2 cellular contexts compared by ENCODE assay signal in the genomic region with DNA sequence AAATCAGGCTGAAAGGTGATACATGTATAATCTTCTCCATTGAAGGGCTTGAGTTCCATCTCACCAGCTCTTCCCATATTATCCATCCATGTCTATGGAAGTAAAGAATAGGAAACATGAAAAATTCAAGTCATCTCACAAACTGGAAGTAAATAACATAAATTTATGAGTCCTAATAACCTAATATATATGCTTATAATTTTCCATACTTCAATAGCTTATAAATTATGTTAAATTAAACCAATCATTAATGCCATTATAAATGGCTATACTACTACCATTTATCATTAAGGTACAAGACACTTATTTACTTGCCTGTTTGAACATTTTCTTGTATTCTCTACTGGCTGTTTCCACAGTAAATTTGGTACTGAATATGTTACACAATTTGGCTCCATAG.
TF ChIP-seq lines count a peak whose summit lies in the region.

No MANE protein-coding gene starts in this region.

TF ChIP-seq in GM23338, 12 proteins besides CTCF, POLR2A, EP300 and RAD21:
- TF ChIP-seq NANOG (IDR thresholded peaks at IDR 0.05; ENCODE audit: borderline replicate concordance), result no peak
- TF ChIP-seq STAT1 (IDR thresholded peaks at IDR 0.05; ENCODE audit: unreplicated experiment), result no peak
- TF ChIP-seq, protein P1, sequence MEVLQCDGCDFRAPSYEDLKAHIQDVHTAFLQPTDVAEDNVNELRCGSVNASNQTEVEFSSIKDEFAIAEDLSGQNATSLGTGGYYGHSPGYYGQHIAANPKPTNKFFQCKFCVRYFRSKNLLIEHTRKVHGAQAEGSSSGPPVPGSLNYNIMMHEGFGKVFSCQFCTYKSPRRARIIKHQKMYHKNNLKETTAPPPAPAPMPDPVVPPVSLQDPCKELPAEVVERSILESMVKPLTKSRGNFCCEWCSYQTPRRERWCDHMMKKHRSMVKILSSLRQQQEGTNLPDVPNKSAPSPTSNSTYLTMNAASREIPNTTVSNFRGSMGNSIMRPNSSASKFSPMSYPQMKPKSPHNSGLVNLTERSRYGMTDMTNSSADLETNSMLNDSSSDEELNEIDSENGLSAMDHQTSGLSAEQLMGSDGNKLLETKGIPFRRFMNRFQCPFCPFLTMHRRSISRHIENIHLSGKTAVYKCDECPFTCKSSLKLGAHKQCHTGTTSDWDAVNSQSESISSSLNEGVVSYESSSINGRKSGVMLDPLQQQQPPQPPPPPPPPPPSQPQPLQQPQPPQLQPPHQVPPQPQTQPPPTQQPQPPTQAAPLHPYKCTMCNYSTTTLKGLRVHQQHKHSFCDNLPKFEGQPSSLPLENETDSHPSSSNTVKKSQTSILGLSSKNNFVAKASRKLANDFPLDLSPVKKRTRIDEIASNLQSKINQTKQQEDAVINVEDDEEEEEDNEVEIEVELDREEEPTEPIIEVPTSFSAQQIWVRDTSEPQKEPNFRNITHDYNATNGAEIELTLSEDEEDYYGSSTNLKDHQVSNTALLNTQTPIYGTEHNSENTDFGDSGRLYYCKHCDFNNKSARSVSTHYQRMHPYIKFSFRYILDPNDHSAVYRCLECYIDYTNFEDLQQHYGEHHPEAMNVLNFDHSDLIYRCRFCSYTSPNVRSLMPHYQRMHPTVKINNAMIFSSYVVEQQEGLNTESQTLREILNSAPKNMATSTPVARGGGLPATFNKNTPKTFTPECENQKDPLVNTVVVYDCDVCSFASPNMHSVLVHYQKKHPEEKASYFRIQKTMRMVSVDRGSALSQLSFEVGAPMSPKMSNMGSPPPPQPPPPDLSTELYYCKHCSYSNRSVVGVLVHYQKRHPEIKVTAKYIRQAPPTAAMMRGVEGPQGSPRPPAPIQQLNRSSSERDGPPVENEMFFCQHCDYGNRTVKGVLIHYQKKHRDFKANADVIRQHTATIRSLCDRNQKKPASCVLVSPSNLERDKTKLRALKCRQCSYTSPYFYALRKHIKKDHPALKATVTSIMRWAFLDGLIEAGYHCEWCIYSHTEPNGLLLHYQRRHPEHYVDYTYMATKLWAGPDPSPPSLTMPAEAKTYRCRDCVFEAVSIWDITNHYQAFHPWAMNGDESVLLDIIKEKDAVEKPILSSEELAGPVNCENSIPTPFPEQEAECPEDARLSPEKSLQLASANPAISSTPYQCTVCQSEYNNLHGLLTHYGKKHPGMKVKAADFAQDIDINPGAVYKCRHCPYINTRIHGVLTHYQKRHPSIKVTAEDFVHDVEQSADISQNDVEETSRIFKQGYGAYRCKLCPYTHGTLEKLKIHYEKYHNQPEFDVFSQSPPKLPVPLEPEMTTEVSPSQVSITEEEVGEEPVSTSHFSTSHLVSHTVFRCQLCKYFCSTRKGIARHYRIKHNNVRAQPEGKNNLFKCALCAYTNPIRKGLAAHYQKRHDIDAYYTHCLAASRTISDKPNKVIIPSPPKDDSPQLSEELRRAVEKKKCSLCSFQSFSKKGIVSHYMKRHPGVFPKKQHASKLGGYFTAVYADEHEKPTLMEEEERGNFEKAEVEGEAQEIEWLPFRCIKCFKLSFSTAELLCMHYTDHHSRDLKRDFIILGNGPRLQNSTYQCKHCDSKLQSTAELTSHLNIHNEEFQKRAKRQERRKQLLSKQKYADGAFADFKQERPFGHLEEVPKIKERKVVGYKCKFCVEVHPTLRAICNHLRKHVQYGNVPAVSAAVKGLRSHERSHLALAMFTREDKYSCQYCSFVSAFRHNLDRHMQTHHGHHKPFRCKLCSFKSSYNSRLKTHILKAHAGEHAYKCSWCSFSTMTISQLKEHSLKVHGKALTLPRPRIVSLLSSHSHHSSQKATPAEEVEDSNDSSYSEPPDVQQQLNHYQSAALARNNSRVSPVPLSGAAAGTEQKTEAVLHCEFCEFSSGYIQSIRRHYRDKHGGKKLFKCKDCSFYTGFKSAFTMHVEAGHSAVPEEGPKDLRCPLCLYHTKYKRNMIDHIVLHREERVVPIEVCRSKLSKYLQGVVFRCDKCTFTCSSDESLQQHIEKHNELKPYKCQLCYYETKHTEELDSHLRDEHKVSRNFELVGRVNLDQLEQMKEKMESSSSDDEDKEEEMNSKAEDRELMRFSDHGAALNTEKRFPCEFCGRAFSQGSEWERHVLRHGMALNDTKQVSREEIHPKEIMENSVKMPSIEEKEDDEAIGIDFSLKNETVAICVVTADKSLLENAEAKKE (CRISPR knock-in tag; IDR thresholded peaks at IDR 0.05), result no peak
- TF ChIP-seq POLR2AphosphoS5 (IDR thresholded peaks at IDR 0.05; ENCODE audit: low read depth), result no peak
- no peak for TF ChIP-seq ZNF331 (CRISPR knock-in tag; IDR thresholded peaks at IDR 0.05; ENCODE audit: low read depth)
- TF ChIP-seq ZNF114 (CRISPR knock-in tag; IDR thresholded peaks at IDR 0.05), result no peak
- no peak for TF ChIP-seq EZH2phosphoT487 (IDR thresholded peaks at IDR 0.05; ENCODE audit: unreplicated experiment)
- TF ChIP-seq, protein P2, sequence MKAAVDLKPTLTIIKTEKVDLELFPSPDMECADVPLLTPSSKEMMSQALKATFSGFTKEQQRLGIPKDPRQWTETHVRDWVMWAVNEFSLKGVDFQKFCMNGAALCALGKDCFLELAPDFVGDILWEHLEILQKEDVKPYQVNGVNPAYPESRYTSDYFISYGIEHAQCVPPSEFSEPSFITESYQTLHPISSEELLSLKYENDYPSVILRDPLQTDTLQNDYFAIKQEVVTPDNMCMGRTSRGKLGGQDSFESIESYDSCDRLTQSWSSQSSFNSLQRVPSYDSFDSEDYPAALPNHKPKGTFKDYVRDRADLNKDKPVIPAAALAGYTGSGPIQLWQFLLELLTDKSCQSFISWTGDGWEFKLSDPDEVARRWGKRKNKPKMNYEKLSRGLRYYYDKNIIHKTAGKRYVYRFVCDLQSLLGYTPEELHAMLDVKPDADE (IDR thresholded peaks at IDR 0.05), result no peak
- TF ChIP-seq JUNB (IDR thresholded peaks at IDR 0.05; ENCODE audit: unreplicated experiment), result no peak
- TF ChIP-seq EZH2 (IDR thresholded peaks at IDR 0.05; ENCODE audit: low read depth, unreplicated experiment), result no peak

TF ChIP-seq in K562, 482 proteins besides CTCF, POLR2A, EP300 and RAD21:
- TF ChIP-seq RBFOX2 (IDR thresholded peaks at IDR 0.05; ENCODE audit: low read depth, low read length) (peak; percentile 51), PTRF (tag; IDR thresholded peaks at IDR 0.05) (no peak)
